Comparison of ENCODE assay signal across 8 cellular contexts in the genomic region with DNA sequence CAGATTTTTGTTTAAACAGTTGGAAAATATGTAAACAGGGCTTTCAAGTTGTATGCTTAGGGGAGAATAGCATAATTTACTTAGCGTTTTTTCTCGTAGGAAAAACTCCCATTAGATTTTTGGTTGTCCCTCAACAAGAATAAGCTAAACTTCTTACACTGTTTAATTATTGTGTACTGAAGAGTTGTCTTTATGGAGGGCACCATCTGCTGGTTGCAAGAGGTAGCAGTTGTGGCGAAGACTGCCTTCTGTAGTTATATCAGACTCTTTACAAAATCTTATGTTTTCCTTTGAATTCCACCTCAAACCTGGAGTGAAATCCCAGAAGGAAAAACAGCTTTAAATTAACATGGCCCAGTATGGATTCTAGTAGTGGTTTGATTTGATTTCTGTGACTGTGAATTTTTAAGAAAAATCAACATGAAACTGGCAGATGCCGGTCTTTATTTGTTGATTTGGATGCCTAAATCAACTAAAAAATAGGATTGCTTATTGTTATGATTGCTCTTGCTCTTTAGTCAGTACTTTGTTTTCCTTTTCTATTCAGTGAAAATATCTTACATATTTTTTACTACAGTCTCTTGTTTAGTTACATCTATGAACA. TPM values are rescaled to one million over a fixed set of nuclear protein-coding genes. Genes with fewer than 3 reads are reported as not detected.
DNase-seq lines count a peak whose midpoint lies in the region; ATAC-seq and TF ChIP-seq lines count a peak whose summit lies in the region.

No MANE protein-coding gene starts in this region.

- no peak overlapping the region for H3K4me3 Mint-ChIP-seq in activated T-helper 17 cell treated with anti-CD3 and anti-CD28 coated beads, Interleukin-2, amount 50 U/mL, for 72 hours

- H3K36me3 ChIP-seq in osteoblast (ENCODE audit: insufficient read depth, low read length) = no peaks in the 10 kb centered on the region

- peak; percentile 19 to 46 for DNase-seq in NCI-H2081 (lab: John Stamatoyannopoulos, UW)
- DNase-seq in NCI-H2081 treated with DMSO at 0.1 percent for 48 hours (lab: John Stamatoyannopoulos, UW) = no peak
- peak; percentile 24 for DNase-seq in NOMO-1 treated with dmso at 0.1 percent for 144 hours (lab: John Stamatoyannopoulos, UW; ENCODE audit: unreplicated experiment)
- DNase-seq in foreskin fibroblast = peak; percentile 47 to 76
- peak; percentile 68 for DNase-seq in osteoblast (ENCODE audit: insufficient read length, low spot score, missing footprints)

- H3K27ac ChIP-seq in osteoblast (ENCODE audit: low read depth, low read length) = no peak overlapping the region

- no peak overlapping the region for H2AFZ ChIP-seq in osteoblast (ENCODE audit: low read length)

- H3K9me3 ChIP-seq in osteoblast (ENCODE audit: low read depth, low read length) = no peaks in the 10 kb centered on the region

- H3K4me2 ChIP-seq in osteoblast (ENCODE audit: insufficient read depth, low read length) = no peak overlapping the region

- H3K4me1 ChIP-seq in osteoblast (ENCODE audit: insufficient read depth, low read length) = peaks cover 5% of the 10 kb centered on the region

- H3K4me3 ChIP-seq in foreskin fibroblast (ENCODE audit: low read depth in 1 of 2, low read length in 2 of 2) (no peak overlapping the region), osteoblast (ENCODE audit: insufficient read depth, low read length) (no peak overlapping the region)

- H3K27ac Mint-ChIP-seq in activated T-helper 17 cell treated with anti-CD3 and anti-CD28 coated beads, Interleukin-2, amount 50 U/mL, for 72 hours = no peak overlapping the region

- H4K20me1 ChIP-seq in osteoblast (ENCODE audit: insufficient read depth, low read length) = no peaks in the 10 kb centered on the region

- H3K36me3 Mint-ChIP-seq in activated T-helper 17 cell treated with anti-CD3 and anti-CD28 coated beads, Interleukin-2, amount 50 U/mL, for 72 hours (ENCODE audit: low read depth) = no peaks in the 10 kb centered on the region

- no peaks in the 10 kb centered on the region for H3K27me3 Mint-ChIP-seq in activated T-helper 17 cell treated with anti-CD3 and anti-CD28 coated beads, Interleukin-2, amount 50 U/mL, for 72 hours

- ATAC-seq in HG02870 (IDR thresholded peaks at IDR 0.05; ENCODE audit: unreplicated experiment) (peak; percentile 49), HG03108 (IDR thresholded peaks at IDR 0.05; ENCODE audit: unreplicated experiment) (no peak)
- ATAC-seq in activated T-helper 17 cell treated with anti-CD3 and anti-CD28 coated beads, Interleukin-2, amount 50 U/mL, for 72 hours (replicated peaks) = peak; percentile 38

- H3K79me2 ChIP-seq in osteoblast (ENCODE audit: insufficient read depth, low read length) = peaks cover 74% of the 10 kb centered on the region

- peak; percentile 81 for TF ChIP-seq CTCF in foreskin fibroblast (IDR thresholded peaks at IDR 0.05; ENCODE audit: low read depth, low read length)
- TF ChIP-seq CTCF in osteoblast (IDR thresholded peaks at IDR 0.05; ENCODE audit: extremely low read depth, low read depth, low read length) = peak; percentile 88

- H3K27me3 ChIP-seq in osteoblast (ENCODE audit: insufficient read depth, low read length) = no peaks in the 10 kb centered on the region

- peaks cover 28% of the 10 kb centered on the region for H3K4me1 Mint-ChIP-seq in activated T-helper 17 cell treated with anti-CD3 and anti-CD28 coated beads, Interleukin-2, amount 50 U/mL, for 72 hours

- H3K9me3 Mint-ChIP-seq in activated T-helper 17 cell treated with anti-CD3 and anti-CD28 coated beads, Interleukin-2, amount 50 U/mL, for 72 hours = no peaks in the 10 kb centered on the region

RNA-seq across cellular contexts. Expression of gene PDS5B, which starts 53.4 kb away (rescaled TPM):
- 10 to 100 TPM; 55.6 to 62.2 TPM for total RNA-seq in activated T-helper 17 cell treated with anti-CD3 and anti-CD28 coated beads, Interleukin-2, amount 50 U/mL, for 72 hours
- 23.2 and 28.9 TPM in 2 replicates for total RNA-seq in osteoblast
